28 cellular contexts compared by ENCODE assay signal in the genomic region with DNA sequence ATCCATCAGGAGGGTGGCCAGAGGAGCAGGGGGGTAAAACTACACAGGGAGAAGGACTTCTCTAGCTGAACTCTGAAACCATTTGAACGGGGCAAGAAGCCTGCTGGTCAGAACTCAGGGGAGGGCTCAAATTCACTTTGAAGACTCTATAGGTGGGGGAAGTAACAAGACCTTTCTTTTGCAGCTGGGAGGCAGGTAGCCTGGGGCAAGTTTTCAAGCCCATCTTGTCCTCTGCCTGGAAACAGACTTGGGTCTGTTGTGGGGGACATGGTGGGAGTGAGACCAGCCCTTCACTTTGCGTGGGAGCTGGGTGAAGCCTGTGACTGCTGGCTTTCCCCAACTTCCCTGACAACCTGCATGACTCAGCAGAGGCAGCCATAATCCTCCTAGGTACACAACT.
"Had no signal": no experiment of that assay in that cellular context is flagged by ENCODE, and none has a peak within 500 bp of the region (broad histone marks: within the 10 kb centered on the region; RNA-seq: fewer than 3 reads in every experiment).

No MANE protein-coding gene starts in this region.

- H3K9me3 Mint-ChIP-seq: activated naive CD4-positive, alpha-beta T cell treated with anti-CD3 and anti-CD28 coated beads, Interleukin-2, amount 10 ng/mL, durations not matched to agents 7 days and 5 days had no signal

- DNase-seq: activated CD4-positive, alpha-beta memory T cell treated with anti-CD3 and anti-CD28 coated beads, Interleukin-2, amount 10 ng/mL, durations not matched to agents 7 days and 5 days; activated CD4-positive, alpha-beta T cell treated with anti-CD3 and anti-CD28 coated beads for 1 hour; activated CD4-positive, alpha-beta T cell treated with anti-CD3 and anti-CD28 coated beads for 4 hours; activated CD4-positive, alpha-beta T cell treated with anti-CD3 and anti-CD28 coated beads, Interleukin-2, amount 10 ng/mL, durations not matched to agents 7 days and 5 days; activated CD4-positive, alpha-beta T cell treated with anti-CD3 and anti-CD28 coated beads, Interleukin-2, amount 50 U/mL, for 4 hours; activated CD8-positive, alpha-beta memory T cell treated with anti-CD3 and anti-CD28 coated beads, Interleukin-2, amount 50 U/mL, for 48 hours; activated gamma-delta T cell; activated naive CD4-positive, alpha-beta T cell; activated naive CD4-positive, alpha-beta T cell treated with anti-CD3 and anti-CD28 coated beads, Interleukin-2, amount 10 ng/mL, durations not matched to agents 7 days and 5 days; activated naive CD8-positive, alpha-beta T cell treated with anti-CD3 and anti-CD28 coated beads, Interleukin-2, amount 10 ng/mL, durations not matched to agents 7 days and 5 days; activated T-cell treated with anti-CD3 and anti-CD28 coated beads for 4 hours; activated T-cell treated with anti-CD3 and anti-CD28 coated beads, Interleukin-2, amount 50 U/mL, for 24 hours; activated T-cell treated with anti-CD3 and anti-CD28 coated beads, Interleukin-2, amount 50 U/mL, for 72 hours; brain microvascular endothelial cell; dorsolateral prefrontal cortex; effector memory CD4-positive, alpha-beta T cell; esophagus squamous epithelium; foreskin melanocyte; heart right ventricle; T-helper 2 cell had no signal

- H3K4me3 ChIP-seq: ascending aorta, coronary artery, dorsolateral prefrontal cortex, esophagus squamous epithelium, gastroesophageal sphincter, heart right ventricle had no signal

- H3K27me3 ChIP-seq: ascending aorta, brain microvascular endothelial cell, esophagus squamous epithelium, gastroesophageal sphincter, heart right ventricle had no signal

- H3K27ac ChIP-seq: ascending aorta, brain microvascular endothelial cell, coronary artery, dorsolateral prefrontal cortex, esophagus squamous epithelium, gastroesophageal sphincter, heart right ventricle, VCaP had no signal

- H3K4me1 ChIP-seq: ascending aorta, gastroesophageal sphincter, heart right ventricle had no signal

- H3K36me3 ChIP-seq: ascending aorta, brain microvascular endothelial cell, esophagus squamous epithelium, gastroesophageal sphincter, heart right ventricle had no signal

- H3K9me3 ChIP-seq: gastroesophageal sphincter had no signal

- H3K4me1 Mint-ChIP-seq: activated CD4-positive, alpha-beta memory T cell treated with anti-CD3 and anti-CD28 coated beads, Interleukin-2, amount 10 ng/mL, durations not matched to agents 7 days and 5 days; activated naive CD4-positive, alpha-beta T cell treated with anti-CD3 and anti-CD28 coated beads, Interleukin-2, amount 10 ng/mL, durations not matched to agents 7 days and 5 days; central memory CD8-positive, alpha-beta T cell; WTC11 had no signal

- H3K27ac Mint-ChIP-seq: activated CD4-positive, alpha-beta memory T cell treated with anti-CD3 and anti-CD28 coated beads, Interleukin-2, amount 10 ng/mL, durations not matched to agents 7 days and 5 days; activated CD4-positive, alpha-beta T cell treated with anti-CD3 and anti-CD28 coated beads, Interleukin-2, amount 10 ng/mL, durations not matched to agents 7 days and 5 days; activated naive CD4-positive, alpha-beta T cell treated with anti-CD3 and anti-CD28 coated beads, Interleukin-2, amount 10 ng/mL, durations not matched to agents 7 days and 5 days; activated naive CD4-positive, alpha-beta T cell treated with anti-CD3 and anti-CD28 coated beads, Interleukin-2, amount 50 U/mL, for 72 hours; activated naive CD8-positive, alpha-beta T cell treated with anti-CD3 and anti-CD28 coated beads, Interleukin-2, amount 10 ng/mL, durations not matched to agents 7 days and 5 days; activated T-cell treated with anti-CD3 and anti-CD28 coated beads, Interleukin-2, amount 50 U/mL, for 24 hours; activated T-cell treated with anti-CD3 and anti-CD28 coated beads, Interleukin-2, amount 50 U/mL, for 72 hours; dendritic cell treated with granulocyte-macrophage colony-stimulating factor and Interleukin-4, amounts not matched to agents 40 ng/mL and 50 ng/mL, for 4 days; WTC11 had no signal

- H3K36me3 Mint-ChIP-seq: activated naive CD4-positive, alpha-beta T cell treated with anti-CD3 and anti-CD28 coated beads, Interleukin-2, amount 10 ng/mL, durations not matched to agents 7 days and 5 days; activated naive CD8-positive, alpha-beta T cell treated with anti-CD3 and anti-CD28 coated beads, Interleukin-2, amount 10 ng/mL, durations not matched to agents 7 days and 5 days had no signal

- H3K27me3 Mint-ChIP-seq: activated CD4-positive, alpha-beta memory T cell treated with anti-CD3 and anti-CD28 coated beads, Interleukin-2, amount 10 ng/mL, durations not matched to agents 7 days and 5 days; dendritic cell treated with granulocyte-macrophage colony-stimulating factor and Interleukin-4, amounts not matched to agents 40 ng/mL and 50 ng/mL, for 4 days had no signal

- ATAC-seq: activated naive CD4-positive, alpha-beta T cell treated with anti-CD3 and anti-CD28 coated beads, Interleukin-2, amount 50 U/mL, for 72 hours; activated T-cell treated with anti-CD3 and anti-CD28 coated beads, Interleukin-2, amount 50 U/mL, for 72 hours; gastroesophageal sphincter; heart right ventricle; WTC11 had no signal

- H3K4me3 Mint-ChIP-seq: activated CD4-positive, alpha-beta memory T cell treated with anti-CD3 and anti-CD28 coated beads, Interleukin-2, amount 10 ng/mL, durations not matched to agents 7 days and 5 days; activated CD4-positive, alpha-beta T cell treated with anti-CD3 and anti-CD28 coated beads, Interleukin-2, amount 10 ng/mL, durations not matched to agents 7 days and 5 days; activated naive CD4-positive, alpha-beta T cell treated with anti-CD3 and anti-CD28 coated beads, Interleukin-2, amount 10 ng/mL, durations not matched to agents 7 days and 5 days; activated naive CD8-positive, alpha-beta T cell treated with anti-CD3 and anti-CD28 coated beads, Interleukin-2, amount 10 ng/mL, durations not matched to agents 7 days and 5 days; activated T-cell treated with anti-CD3 and anti-CD28 coated beads, Interleukin-2, amount 50 U/mL, for 24 hours; activated T-cell treated with anti-CD3 and anti-CD28 coated beads, Interleukin-2, amount 50 U/mL, for 72 hours; central memory CD8-positive, alpha-beta T cell; dendritic cell treated with granulocyte-macrophage colony-stimulating factor and Interleukin-4, amounts not matched to agents 40 ng/mL and 50 ng/mL, for 4 days; WTC11 had no signal
